1 cellular context compared by ENCODE assay signal in the genomic region with DNA sequence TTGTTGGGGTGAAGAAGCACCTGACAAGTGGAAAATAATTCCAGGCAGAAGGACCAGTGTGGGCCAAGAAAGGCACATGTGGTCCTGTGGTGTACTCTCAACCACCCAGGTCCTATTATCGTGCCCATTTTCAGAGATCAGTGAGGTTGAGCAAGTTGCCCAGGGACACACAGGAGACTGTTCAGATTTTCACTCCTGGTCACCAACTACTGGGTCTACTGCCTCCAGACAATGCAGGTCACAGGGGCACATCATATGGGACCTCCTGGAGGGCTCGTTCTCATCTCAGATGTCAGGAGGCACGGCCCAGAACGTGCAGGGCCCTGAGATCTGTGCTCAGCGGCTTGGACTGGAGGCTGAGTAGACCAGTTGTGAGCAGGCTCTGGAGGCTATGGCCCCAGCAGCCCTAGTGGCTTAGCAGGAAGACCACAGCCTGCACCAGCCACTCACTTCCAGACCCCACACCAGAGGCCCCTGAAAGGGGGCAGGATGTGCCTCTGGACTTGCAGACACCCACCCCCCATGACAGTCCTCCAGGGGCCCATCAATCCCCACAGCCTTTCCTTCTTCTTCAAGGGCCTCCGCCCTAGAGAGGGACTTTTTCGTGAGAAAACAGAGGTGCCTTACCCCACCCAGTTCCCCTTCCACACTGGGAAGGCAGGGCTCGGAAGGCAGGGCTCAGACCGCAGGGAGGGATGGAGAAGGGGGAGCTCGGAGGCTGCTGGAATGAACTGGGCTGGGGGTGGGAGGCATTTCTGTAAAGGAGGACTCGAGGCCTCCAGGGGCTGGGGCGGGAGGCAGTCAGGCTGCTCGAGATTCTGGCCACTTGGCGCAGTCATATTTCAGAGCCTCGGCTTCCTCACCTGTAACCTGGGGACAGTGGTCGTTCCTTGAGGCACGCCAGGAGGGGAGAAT.
TF ChIP-seq lines count a peak whose summit lies in the region.

No MANE protein-coding gene starts in this region.

TF ChIP-seq in HEK293, 187 proteins besides CTCF, POLR2A, EP300 and RAD21 (continued from another document):
- TF ChIP-seq ZNF513 (tag by site-specific recombination; IDR thresholded peaks at IDR 0.05) (no peak), MZF1 (tag by site-specific recombination; IDR thresholded peaks at IDR 0.05; ENCODE audit: borderline replicate concordance) (no peak)
- TF ChIP-seq, protein P1, sequence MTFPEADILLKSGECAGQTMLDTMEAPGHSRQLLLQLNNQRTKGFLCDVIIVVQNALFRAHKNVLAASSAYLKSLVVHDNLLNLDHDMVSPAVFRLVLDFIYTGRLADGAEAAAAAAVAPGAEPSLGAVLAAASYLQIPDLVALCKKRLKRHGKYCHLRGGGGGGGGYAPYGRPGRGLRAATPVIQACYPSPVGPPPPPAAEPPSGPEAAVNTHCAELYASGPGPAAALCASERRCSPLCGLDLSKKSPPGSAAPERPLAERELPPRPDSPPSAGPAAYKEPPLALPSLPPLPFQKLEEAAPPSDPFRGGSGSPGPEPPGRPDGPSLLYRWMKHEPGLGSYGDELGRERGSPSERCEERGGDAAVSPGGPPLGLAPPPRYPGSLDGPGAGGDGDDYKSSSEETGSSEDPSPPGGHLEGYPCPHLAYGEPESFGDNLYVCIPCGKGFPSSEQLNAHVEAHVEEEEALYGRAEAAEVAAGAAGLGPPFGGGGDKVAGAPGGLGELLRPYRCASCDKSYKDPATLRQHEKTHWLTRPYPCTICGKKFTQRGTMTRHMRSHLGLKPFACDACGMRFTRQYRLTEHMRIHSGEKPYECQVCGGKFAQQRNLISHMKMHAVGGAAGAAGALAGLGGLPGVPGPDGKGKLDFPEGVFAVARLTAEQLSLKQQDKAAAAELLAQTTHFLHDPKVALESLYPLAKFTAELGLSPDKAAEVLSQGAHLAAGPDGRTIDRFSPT (tag by site-specific recombination; IDR thresholded peaks at IDR 0.05): no peak
TF ChIP-seq in HEK293: peak in this region for 2.
